8 cellular contexts compared by ENCODE assay signal in the genomic region with DNA sequence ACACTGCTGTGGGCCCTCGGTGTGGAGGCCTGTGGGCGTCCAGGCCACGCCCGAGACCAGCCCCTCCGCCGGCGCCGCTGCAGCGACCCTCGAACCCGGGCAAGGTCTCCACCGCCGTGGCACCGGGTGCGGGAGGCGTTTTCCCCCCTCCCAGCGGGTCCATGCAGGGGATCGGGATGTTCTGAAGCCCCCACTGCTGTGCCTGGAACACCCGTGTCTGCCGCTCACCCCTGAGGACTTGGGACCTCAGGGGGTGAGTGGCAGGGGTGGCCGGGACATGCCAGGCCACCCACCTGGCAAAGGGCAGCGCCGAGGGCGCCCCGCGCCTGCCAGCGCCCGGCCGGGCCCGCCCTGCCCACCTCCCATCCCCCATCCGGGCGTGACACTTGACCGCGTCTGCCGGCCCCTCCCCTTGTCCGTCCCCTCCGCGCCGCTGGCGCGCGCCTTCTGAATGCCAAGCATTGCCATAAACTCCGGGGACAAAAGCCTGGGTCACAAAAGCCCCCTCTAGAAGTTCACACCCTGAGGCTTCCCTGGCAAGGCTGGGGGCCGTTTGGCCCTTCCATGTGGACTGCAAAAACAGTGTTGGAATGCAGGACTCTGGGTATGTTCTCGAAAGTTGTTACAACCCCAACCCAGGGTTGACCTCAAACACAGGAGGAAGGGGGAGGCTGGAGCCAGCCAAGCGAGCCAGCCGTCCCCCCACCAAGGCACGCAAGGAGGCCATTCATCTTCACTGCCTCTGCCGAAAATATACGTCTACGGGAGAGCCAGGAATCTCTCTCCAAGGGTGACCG. TPM values are rescaled to one million over a fixed set of nuclear protein-coding genes. Genes with fewer than 3 reads are reported as not detected.
A peak's percentile ranks its signal among the peaks of the same experiment; 100 is the strongest.
DNase-seq lines count a peak whose midpoint lies in the region; ATAC-seq and TF ChIP-seq lines count a peak whose summit lies in the region.

No MANE protein-coding gene starts in this region.

- peaks cover 37% of the 10 kb centered on the region for H3K27me3 Mint-ChIP-seq in endodermal cell (ENCODE audit: insufficient read depth)

- TF ChIP-seq CTCF in AG04450 (IDR thresholded peaks at IDR 0.05; ENCODE audit: low read depth, low read length) = no peak
- TF ChIP-seq CTCF in endodermal cell (conservative IDR thresholded peaks at IDR 0.05) = no peak

- 47 to 52% methylated on average over 22 to 52 of the region's 52 CpGs for WGBS in endodermal cell (ENCODE audit: insufficient coverage in 1 of 2, insufficient read length in 1 of 2), 2 experiments

- peaks cover 4% of the 10 kb centered on the region for H3K36me3 Mint-ChIP-seq in endodermal cell (ENCODE audit: low read depth)

- H3K27ac ChIP-seq in AG04450 (ENCODE audit: low read depth, low read length) (no peak overlapping the region), endodermal cell (ENCODE audit: low read depth, low read length) (peak overlapping the region; percentile 51), stomach smooth muscle (ENCODE audit: low read length) (peak overlapping the region; percentile 82)

- POLR2A ChIA-PET in AG04450 (lab: Yijun Ruan, JAX) = interaction anchor here (0.6 to 1.6 kb wide), 12 partner anchors 9 to 973 kb away, joined by 3 to 10 read pairs (median 5); partner anchors contain the start of gene CDKN1C

- DNase-seq in AG04450 (ENCODE audit: low read depth, low spot score) (no peak), UCSD-AML1 (lab: John Stamatoyannopoulos, UW; ENCODE audit: unreplicated experiment) (peak; percentile 51), endodermal cell (peak; percentile 85), mesenteric fat pad (ENCODE audit: low spot score) (peak; percentile 91)

- peaks cover 12% of the 10 kb centered on the region for H3K4me1 ChIP-seq in endodermal cell (ENCODE audit: control insufficient read depth, insufficient read depth, low read length)
- peaks cover 13% of the 10 kb centered on the region for H3K4me1 ChIP-seq in stomach smooth muscle (ENCODE audit: control insufficient read depth, insufficient read depth, low read length)

- peaks cover 53% of the 10 kb centered on the region for H3K4me1 Mint-ChIP-seq in endodermal cell

- ATAC-seq in GM18517 (IDR thresholded peaks at IDR 0.05; ENCODE audit: unreplicated experiment) (peak; percentile 37), HG03558 (IDR thresholded peaks at IDR 0.05; ENCODE audit: extremely low read depth, unreplicated experiment) (peak; percentile 8), GM18498 (IDR thresholded peaks at IDR 0.05; ENCODE audit: unreplicated experiment) (no peak)

- peak overlapping the region; percentile 87 for H3K4me3 Mint-ChIP-seq in endodermal cell

- H3K27ac Mint-ChIP-seq in endodermal cell = no peak overlapping the region

- H3K4me3 ChIP-seq in AG04450 (ENCODE audit: low read depth, low read length) (peak overlapping the region; percentile 61), endodermal cell (ENCODE audit: low read length) (peak overlapping the region; percentile 76), stomach smooth muscle (ENCODE audit: low read length in 2 of 2) (peak overlapping the region; percentile 51 to 73)

- H3K36me3 ChIP-seq in endodermal cell (ENCODE audit: control insufficient read depth, insufficient read depth, low read length) = no peaks in the 10 kb centered on the region
- no peaks in the 10 kb centered on the region for H3K36me3 ChIP-seq in stomach smooth muscle (ENCODE audit: control insufficient read depth in 2 of 2, insufficient read depth in 2 of 2, low read length in 2 of 2)

- CTCF ChIA-PET in AG04450 (lab: Charles Lee) = no interaction called here

- peaks cover 9% of the 10 kb centered on the region for H3K27me3 ChIP-seq in AG04450 (ENCODE audit: control insufficient read depth, insufficient read depth, low read length)
- H3K27me3 ChIP-seq in endodermal cell (ENCODE audit: control insufficient read depth, insufficient read depth, low read length, poor library complexity, severe bottlenecking) = no peaks in the 10 kb centered on the region
- no peaks in the 10 kb centered on the region for H3K27me3 ChIP-seq in stomach smooth muscle (ENCODE audit: control insufficient read depth in 1 of 2, insufficient read depth in 2 of 2, low read length in 2 of 2)

- H3K9me3 Mint-ChIP-seq in endodermal cell = peaks cover 13% of the 10 kb centered on the region

- H3K9me3 ChIP-seq in AG04450 (ENCODE audit: control insufficient read depth, insufficient read depth, low read length) (peaks cover 12% of the 10 kb centered on the region), endodermal cell (ENCODE audit: control insufficient read depth, low read length) (no peaks in the 10 kb centered on the region), stomach smooth muscle (ENCODE audit: control insufficient read depth in 2 of 2, low read length in 2 of 2) (no peaks in the 10 kb centered on the region)

- H3K9ac ChIP-seq in endodermal cell (ENCODE audit: extremely low read depth, low read length, poor library complexity, severe bottlenecking) = peak overlapping the region; percentile 28
- peak overlapping the region; percentile 66 to 69 for H3K9ac ChIP-seq in stomach smooth muscle (ENCODE audit: low read length in 2 of 2)

RNA-seq across cellular contexts. Expression of gene KCNQ1OT1, which starts 0.8 kb away (rescaled TPM):
- 0.33 and 0.42 TPM in 2 replicates for polyA plus RNA-seq in AG04450 (2011; rRNA removed)
- polyA minus RNA-seq in AG04450 (2011; rRNA and poly(A)+ RNA removed) = 6.8 and 7.1 TPM in 2 replicates
- total RNA-seq in endodermal cell (1 to 10 TPM; 5.2 to 6.9 TPM), mesenteric fat pad (3.0 TPM)
- polyA plus RNA-seq in endodermal cell (2013, experiment 1 of 2) = 0.71 TPM
- polyA plus RNA-seq in endodermal cell (2013, experiment 2 of 2) = 0.99 TPM
